In the genomic region with DNA sequence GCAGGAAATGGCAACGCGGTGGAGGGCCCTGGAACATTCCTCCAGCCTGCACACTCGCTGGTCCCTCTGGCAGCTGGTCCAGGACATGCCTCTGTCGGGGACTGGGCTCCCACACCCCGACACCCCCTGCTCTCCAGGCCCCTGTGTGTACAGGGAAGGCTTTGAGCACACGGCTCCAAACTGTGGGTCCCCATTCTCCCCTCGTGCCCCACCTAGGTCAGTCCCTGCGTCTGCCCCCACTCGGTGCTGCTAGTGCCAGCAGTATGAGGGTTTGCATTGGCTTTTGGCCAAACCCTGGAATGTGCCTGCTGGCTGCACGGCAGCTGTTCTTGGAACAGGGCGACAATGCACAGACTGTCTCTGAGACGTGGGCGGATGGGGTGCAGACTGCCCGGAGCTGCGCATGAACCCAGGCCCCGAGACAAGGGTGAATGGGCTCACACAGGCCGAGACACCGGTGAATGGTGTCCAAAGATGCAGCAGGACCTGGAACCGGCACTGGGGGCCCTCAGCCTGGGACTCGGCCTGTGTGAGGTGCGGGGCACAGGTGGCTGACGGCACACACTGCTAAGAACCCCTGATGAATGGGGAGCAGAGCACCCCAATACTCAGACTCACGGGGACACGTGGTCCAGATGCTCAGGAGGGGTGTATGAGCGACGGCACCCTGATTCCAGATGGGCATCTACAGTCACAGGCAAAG, we compare ENCODE assay signal across 8 cellular contexts. TPM values are rescaled to one million over a fixed set of nuclear protein-coding genes. Genes with fewer than 3 reads are reported as not detected.
DNase-seq lines count a peak whose midpoint lies in the region; ATAC-seq and TF ChIP-seq lines count a peak whose summit lies in the region.

No MANE protein-coding gene starts in this region.

- intact Hi-C loops in head of caudate nucleus (cut with DNase I) = no loop called here
- intact Hi-C loops in spleen (cut with DNase I; ENCODE audit: low total_unique reads) = no loop called here

- ATAC-seq in HG02610 (IDR thresholded peaks at IDR 0.05; ENCODE audit: unreplicated experiment) (no peak), GM21423 (IDR thresholded peaks at IDR 0.05; ENCODE audit: unreplicated experiment) (no peak), GM18517 (IDR thresholded peaks at IDR 0.05; ENCODE audit: unreplicated experiment) (no peak)

- H3K4me1 ChIP-seq in spleen = peaks cover 0 to 51% (median 17%) of the 10 kb centered on the region in 6 donors

- H3K27ac ChIP-seq in spleen = peak overlapping the region in 7 of 8 donors; percentile 13 to 76 (median 62)

- 69 to 82% (median 79%) methylated on average over 26 of the region's 26 CpGs for WGBS in spleen, 5 donors

- no peak overlapping the region for H3K4me3 ChIP-seq in spleen

- peaks cover 0 to 50% (median 3%) of the 10 kb centered on the region in 7 donors for H3K27me3 ChIP-seq in spleen (replicated peaks in 1 of 7)

- TF ChIP-seq CTCF in spleen (IDR thresholded peaks at IDR 0.05 in 8 of 11, conservative IDR thresholded peaks at IDR 0.05 in 3 of 11) = no peak

- no peaks in the 10 kb centered on the region for H3K36me3 ChIP-seq in spleen

- in situ Hi-C loops in SK-MEL-5 (cut with HindIII; ENCODE audit: low pct_unique_long_range_greater_than_20kb, low sequenced_read_pairs) = no loop called here

- no peaks in the 10 kb centered on the region for H3K9me3 ChIP-seq in spleen

- no peak for TF ChIP-seq POLR2A in spleen (IDR thresholded peaks at IDR 0.05)

- DNase-seq in HS-27A (ENCODE audit: low read depth) = peak; percentile 89
- peak; percentile 87 for DNase-seq in SK-MEL-5 (ENCODE audit: low read depth, low spot score)
- DNase-seq in head of caudate nucleus = peak in 40 of 42 donors; percentile 24 to 84 (median 62)
- no peak for DNase-seq in spleen
- DNase-seq in GM19240 (ENCODE audit: insufficient read length, low spot score) = no peak

RNA-seq across cellular contexts. Expression of a gene that starts 7.5 kb away (rescaled TPM):
- total RNA-seq in SK-MEL-5 (2014; rRNA removed; shearing (Covaris generic)) = not detected in 2 replicates
- not detected in 2 replicates for polyA plus RNA-seq in SK-MEL-5 (2015; cell fraction: cytosol; rRNA removed)
- 0.31 TPM in 1 of 2 replicates, not detected in the other for polyA plus RNA-seq in SK-MEL-5 (2015; cell fraction: nucleus; rRNA removed)
- not detected for total RNA-seq in spleen
- polyA plus RNA-seq in spleen = under 1 TPM in 1 of 3 donors, not detected in 2; 0.83 TPM

RNA-seq across cellular contexts. Expression of a gene that starts 11.5 kb away (rescaled TPM):
- total RNA-seq in SK-MEL-5 (2014; rRNA removed; shearing (Covaris generic)) = not detected in 2 replicates
- not detected in 2 replicates for polyA plus RNA-seq in SK-MEL-5 (2015; cell fraction: cytosol; rRNA removed)
- not detected in 2 replicates for polyA plus RNA-seq in SK-MEL-5 (2015; cell fraction: nucleus; rRNA removed)
- total RNA-seq in spleen = 1 to 10 TPM; 2.3 to 8.6 (median 5.2) TPM
- polyA plus RNA-seq in spleen = 10 to 100 TPM in 2 of 3 donors, 1 to 10 TPM in 1; 7.3 to 21.8 (median 13.0) TPM

RNA-seq across cellular contexts. Expression of a gene that starts 25.6 kb away (rescaled TPM):
- total RNA-seq in SK-MEL-5 (2014; rRNA removed; shearing (Covaris generic)) = not detected in 2 replicates
- polyA plus RNA-seq in SK-MEL-5 (2015; cell fraction: cytosol; rRNA removed) = not detected in 2 replicates
- polyA plus RNA-seq in SK-MEL-5 (2015; cell fraction: nucleus; rRNA removed) = not detected in 2 replicates
- 100 to 1,000 TPM; 227 to 422 (median 358) TPM for total RNA-seq in spleen
- polyA plus RNA-seq in spleen = 100 to 1,000 TPM; 136 to 350 (median 148) TPM

Comparison
In these comparisons a context has a peak if more than half of its experiments do, and no peak if none do; other contexts are left out.
1. DNase-seq: peak in HS-27A (single experiment), SK-MEL-5 (single experiment) and head of caudate nucleus (40 of 42); none in spleen (single experiment) and GM19240 (single experiment).
2. RNA of a gene that starts 25.6 kb away (total RNA-seq): 227 to 422 TPM in spleen; not detected in SK-MEL-5; every median in the first group is over 100 times any median in the second.